Comparison of ENCODE assay signal across 11 cellular contexts in genomic region chr17:11240841-11241610, GRCh38. TPM values are rescaled to one million over a fixed set of nuclear protein-coding genes. Genes with fewer than 3 reads are reported as not detected.
A peak's percentile ranks its signal among the peaks of the same experiment; 100 is the strongest.
DNase-seq lines count a peak whose midpoint lies in the region; ATAC-seq and TF ChIP-seq lines count a peak whose summit lies in the region.
"Had no signal": no experiment of that assay in that cellular context is flagged by ENCODE, and none has a peak within 500 bp of the region (broad histone marks: within the 10 kb centered on the region; RNA-seq: fewer than 3 reads in every experiment).

TSS of gene SHISA6 (plus strand) at chr17:11241213.

- peak within 1 kb of the TSS; percentile 43 to 59 (median 50) for H3K4me3 ChIP-seq in esophagus muscularis mucosa
- H3K4me3 ChIP-seq in upper lobe of left lung: peak within 1 kb of the TSS in 3 of 4 donors; percentile 35 to 47 (median 44)

- WGBS in esophagus muscularis mucosa: 0% methylated on average over 6 of the region's 126 CpGs
- 3% methylated on average over 29 of the region's 126 CpGs; no CpG with 5 or more reads in 1 of the 2 donors for WGBS in upper lobe of left lung, 2 donors

- H3K27ac ChIP-seq in esophagus muscularis mucosa (replicated peaks in 1 of 4): peak within 1 kb of the TSS in 3 of 4 donors; percentile 9 to 37 (median 26)
- H3K27ac ChIP-seq in upper lobe of left lung: no peak within 1 kb of the TSS
- H3K27ac ChIP-seq: Peyer's patch had no signal

- intact Hi-C loops in esophagus muscularis mucosa (cut with DNase I): no loop called here

- H3K9me3 ChIP-seq in esophagus muscularis mucosa (no peaks in the 10 kb centered on the region), upper lobe of left lung (no peaks in the 10 kb centered on the region)
- H3K9me3 ChIP-seq: Peyer's patch had no signal

- H3K4me1 ChIP-seq in esophagus muscularis mucosa (peaks cover 0 to 21% (median 15%) of the 10 kb centered on the region in 4 donors), upper lobe of left lung (peaks cover 0 to 19% (median 0%) of the 10 kb centered on the region in 4 donors)
- H3K4me1 ChIP-seq: Peyer's patch had no signal

- CTCF ChIA-PET in activated CD8-positive, alpha-beta memory T cell treated with anti-CD3 and anti-CD28 coated beads, Interleukin-2, amount 10 ng/mL, durations not matched to agents 7 days and 5 days (lab: Charles Lee): no interaction called here

- H3K27me3 ChIP-seq in esophagus muscularis mucosa (peaks cover 0 to 77% (median 8%) of the 10 kb centered on the region in 4 donors), upper lobe of left lung (peaks cover 0 to 27% (median 10%) of the 10 kb centered on the region in 4 donors)
- H3K27me3 ChIP-seq: Peyer's patch had no signal

- ATAC-seq in activated CD8-positive, alpha-beta memory T cell treated with anti-CD3 and anti-CD28 coated beads, Interleukin-2, amount 10 ng/mL, durations not matched to agents 7 days and 5 days: no peak
- ATAC-seq in upper lobe of left lung (ENCODE audit: low FRiP score in 2 of 2): peak in 1 of 2 donors; percentile 25

- peak within 1 kb of the TSS; percentile 3 for H3K4me3 Mint-ChIP-seq in activated CD8-positive, alpha-beta memory T cell treated with anti-CD3 and anti-CD28 coated beads, Interleukin-2, amount 10 ng/mL, durations not matched to agents 7 days and 5 days
- peak within 1 kb of the TSS; percentile 75 for H3K4me3 Mint-ChIP-seq in nephron progenitor cell

- H3K4me1 Mint-ChIP-seq in activated CD8-positive, alpha-beta memory T cell treated with anti-CD3 and anti-CD28 coated beads, Interleukin-2, amount 10 ng/mL, durations not matched to agents 7 days and 5 days: no peaks in the 10 kb centered on the region
- peaks cover 69% of the 10 kb centered on the region for H3K4me1 Mint-ChIP-seq in nephron progenitor cell

- H3K27me3 Mint-ChIP-seq in activated CD8-positive, alpha-beta memory T cell treated with anti-CD3 and anti-CD28 coated beads, Interleukin-2, amount 10 ng/mL, durations not matched to agents 7 days and 5 days: peaks cover 25% of the 10 kb centered on the region
- H3K27me3 Mint-ChIP-seq in nephron progenitor cell (ENCODE audit: low read depth, poor library complexity): peaks cover 17% of the 10 kb centered on the region

- TF ChIP-seq EP300 in esophagus muscularis mucosa (IDR thresholded peaks at IDR 0.05) (no peak), upper lobe of left lung (IDR thresholded peaks at IDR 0.05) (no peak)

- no peak for TF ChIP-seq CTCF in esophagus muscularis mucosa (IDR thresholded peaks at IDR 0.05)
- no peak for TF ChIP-seq CTCF in nephron progenitor cell (IDR thresholded peaks at IDR 0.05)
- TF ChIP-seq CTCF in upper lobe of left lung (IDR thresholded peaks at IDR 0.05): no peak

- no peak for TF ChIP-seq POLR2A in esophagus muscularis mucosa (IDR thresholded peaks at IDR 0.05; ENCODE audit: low read depth)
- no peak for TF ChIP-seq POLR2A in upper lobe of left lung (IDR thresholded peaks at IDR 0.05)
- TF ChIP-seq POLR2A in erythroblast (IDR thresholded peaks at IDR 0.05; ENCODE audit: low read length): no peak

- H3K27ac Mint-ChIP-seq in activated CD8-positive, alpha-beta memory T cell treated with anti-CD3 and anti-CD28 coated beads, Interleukin-2, amount 10 ng/mL, durations not matched to agents 7 days and 5 days: peak within 1 kb of the TSS; percentile 12
- no peak within 1 kb of the TSS for H3K27ac Mint-ChIP-seq in nephron progenitor cell

- no peaks in the 10 kb centered on the region for H3K9me3 Mint-ChIP-seq in activated CD8-positive, alpha-beta memory T cell treated with anti-CD3 and anti-CD28 coated beads, Interleukin-2, amount 10 ng/mL, durations not matched to agents 7 days and 5 days (ENCODE audit: low read depth)
- no peaks in the 10 kb centered on the region for H3K9me3 Mint-ChIP-seq in nephron progenitor cell

- no peaks in the 10 kb centered on the region for H3K36me3 ChIP-seq in esophagus muscularis mucosa
- no peaks in the 10 kb centered on the region for H3K36me3 ChIP-seq in upper lobe of left lung
- H3K36me3 ChIP-seq: Peyer's patch had no signal

- no peak for DNase-seq in activated CD8-positive, alpha-beta memory T cell treated with anti-CD3 and anti-CD28 coated beads, Interleukin-2, amount 10 ng/mL, durations not matched to agents 7 days and 5 days
- DNase-seq in activated CD8-positive, alpha-beta memory T cell treated with anti-CD3 and anti-CD28 coated beads for 24 hours: no peak
- DNase-seq in esophagus muscularis mucosa (ENCODE audit: extremely low spot score) (no peak), nephron progenitor cell (peak; percentile 63), upper lobe of left lung (peak in 1 of 2 donors; percentile 83), NCI-H2107 treated with DMSO at 0.1 percent for 48 hours (lab: John Stamatoyannopoulos, UW; ENCODE audit: unreplicated experiment) (no peak), pons (ENCODE audit: low spot score) (no peak), erythroblast (lab: John Stamatoyannopoulos, UW) (no peak)
- DNase-seq: activated naive CD4-positive, alpha-beta T cell treated with Interleukin-2 at 50 U/mL for 16 hours; NCI-H2029; Peyer's patch had no signal

- H3K36me3 Mint-ChIP-seq in activated CD8-positive, alpha-beta memory T cell treated with anti-CD3 and anti-CD28 coated beads, Interleukin-2, amount 10 ng/mL, durations not matched to agents 7 days and 5 days: peaks cover 4% of the 10 kb centered on the region
- no peaks in the 10 kb centered on the region for H3K36me3 Mint-ChIP-seq in nephron progenitor cell (ENCODE audit: low read depth)

RNA-seq across cellular contexts. Expression of gene SHISA6, which starts in this region (rescaled TPM):
- not detected for total RNA-seq in activated CD8-positive, alpha-beta memory T cell treated with anti-CD3 and anti-CD28 coated beads, Interleukin-2, amount 10 ng/mL, durations not matched to agents 7 days and 5 days
- total RNA-seq in esophagus muscularis mucosa (1 to 10 TPM in 3 of 4 donors, under 1 TPM in 1; 0.83 to 1.7 (median 1.4) TPM), upper lobe of left lung (1 to 10 TPM in 2 of 6 donors, under 1 TPM in 2, not detected in 2; 0.03 to 1.2 (median 0.74) TPM)

Comparison
In these comparisons a context has a peak if more than half of its experiments do, and no peak if none do; other contexts are left out.
1. H3K27ac ChIP-seq: peak in esophagus muscularis mucosa (3 of 4); none in upper lobe of left lung (0 of 4).